In the genomic region with DNA sequence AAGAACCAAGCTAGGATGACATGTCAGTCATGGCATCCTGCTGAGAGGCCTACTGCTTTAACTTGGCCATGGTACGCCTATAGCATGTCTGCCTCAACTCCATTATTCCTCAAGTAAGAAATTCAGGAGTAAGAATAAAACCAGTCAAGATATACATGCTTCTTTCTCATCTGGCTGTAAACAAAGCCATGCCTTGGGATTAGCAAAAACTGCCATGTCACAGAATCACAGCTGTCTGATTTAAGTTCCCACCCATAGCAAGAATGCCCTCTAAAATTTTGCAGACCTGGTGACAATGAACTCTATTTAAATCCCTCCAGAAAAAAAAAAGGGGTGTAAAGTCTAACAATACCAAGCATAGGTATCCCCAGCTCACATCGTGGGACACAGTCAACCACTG, we compare ENCODE assay signal across 21 cellular contexts. TPM values are rescaled to one million over a fixed set of nuclear protein-coding genes. Genes with fewer than 3 reads are reported as not detected.
"Had no signal": no experiment of that assay in that cellular context is flagged by ENCODE, and none has a peak within 500 bp of the region (broad histone marks: within the 10 kb centered on the region; RNA-seq: fewer than 3 reads in every experiment).

No MANE protein-coding gene starts in this region.

- H3K4me3 ChIP-seq: dorsolateral prefrontal cortex, gastrocnemius medialis, heart right ventricle, ovary, right atrium auricular region, sigmoid colon, smooth muscle cell, suprapubic skin, tibial nerve, upper lobe of right lung had no signal

- H3K9me3 Mint-ChIP-seq: naive thymus-derived CD8-positive, alpha-beta T cell had no signal

- H3K4me3 Mint-ChIP-seq: naive thymus-derived CD8-positive, alpha-beta T cell had no signal

- ATAC-seq: gastrocnemius medialis; naive thymus-derived CD8-positive, alpha-beta T cell; upper lobe of right lung had no signal

- H3K9me3 ChIP-seq: gastrocnemius medialis, heart right ventricle, neutrophil, ovary, right atrium auricular region, sigmoid colon, suprapubic skin, tibial nerve, upper lobe of right lung had no signal

- H3K27me3 ChIP-seq: ovary, right atrium auricular region, tibial nerve had no signal

- H3K36me3 ChIP-seq: gastrocnemius medialis, heart right ventricle, neutrophil, ovary, right atrium auricular region, sigmoid colon, suprapubic skin, tibial nerve, upper lobe of right lung had no signal

- H3K27ac ChIP-seq: dorsolateral prefrontal cortex, gastrocnemius medialis, neutrophil, ovary, right atrium auricular region, sigmoid colon, suprapubic skin, tibial nerve, upper lobe of right lung had no signal

- DNase-seq: cortex of kidney; dorsolateral prefrontal cortex; effector CD8-positive, alpha-beta T cell; gastrocnemius medialis; heart right ventricle; hypothalamus; kidney glomerular epithelial cell; mesendoderm; naive thymus-derived CD8-positive, alpha-beta T cell; ovary; sigmoid colon; stimulated activated CD4-positive, alpha-beta T cell treated with anti-CD3 and anti-CD28 coated beads, Interleukin-2, amount 100 ng/mL, for 48 hours; stimulated activated naive CD4-positive, alpha-beta T cell treated with Interleukin-2 at 50 U/mL for 16 hours; upper lobe of right lung had no signal

- H3K4me1 Mint-ChIP-seq: naive thymus-derived CD8-positive, alpha-beta T cell had no signal

- H3K4me1 ChIP-seq: gastrocnemius medialis, heart right ventricle, right atrium auricular region, sigmoid colon, suprapubic skin, upper lobe of right lung had no signal

- H3K36me3 Mint-ChIP-seq: naive thymus-derived CD8-positive, alpha-beta T cell had no signal

RNA-seq across cellular contexts. Expression of gene ACAN, which starts 55.6 kb away (rescaled TPM):
- total RNA-seq: fibroblast of villous mesenchyme; lung microvascular endothelial cell; naive thymus-derived CD8-positive, alpha-beta T cell; smooth muscle cell had no signal
